Comparison of ENCODE assay signal across 26 cellular contexts in the genomic region with DNA sequence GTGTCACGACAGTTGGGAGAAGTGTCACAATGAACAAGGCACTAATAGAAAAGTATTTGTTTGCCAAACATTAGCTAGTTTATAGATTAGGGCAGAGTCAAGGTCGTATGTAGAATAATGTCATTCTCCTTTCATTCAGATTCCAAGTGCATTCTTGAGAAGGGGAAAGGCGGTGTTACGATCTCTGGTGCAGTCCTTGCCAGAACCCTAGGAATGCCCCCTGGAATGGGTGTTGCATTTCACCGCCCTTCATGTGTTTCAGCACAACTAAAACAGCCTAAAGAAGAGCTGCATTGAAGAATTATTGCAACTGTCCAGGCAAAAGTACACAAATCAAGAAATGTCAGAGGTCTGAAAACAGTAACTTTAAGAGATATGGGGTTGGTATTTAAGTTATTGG.
"Had no signal": no experiment of that assay in that cellular context is flagged by ENCODE, and none has a peak within 500 bp of the region (broad histone marks: within the 10 kb centered on the region; RNA-seq: fewer than 3 reads in every experiment).

No MANE protein-coding gene starts in this region.

- ATAC-seq: effector memory CD8-positive, alpha-beta T cell; left colon; left ventricle myocardium superior; lower lobe of right lung; mucosa of descending colon; natural killer cell treated with Interleukin-12 subunit alpha and Interleukin-12 subunit beta and Interleukin-15 and Interleukin-18, amount 100 ng/mL, for 72 hours; sciatic nerve; stimulated activated naive CD8-positive, alpha-beta T cell treated with anti-CD3 and anti-CD28 coated beads, Interleukin-15, amount 100 ng/mL, for 72 hours; upper lobe of right lung had no signal

- DNase-seq: cortex of kidney; effector memory CD8-positive, alpha-beta T cell; kidney glomerular epithelial cell; left colon; left ventricle myocardium superior; lower lobe of right lung; mucosa of descending colon; naive B cell; nucleus accumbens; stimulated activated CD4-positive, alpha-beta T cell treated with anti-CD3 and anti-CD28 coated beads, Interleukin-12 subunit alpha, Interleukin-12 subunit beta, amount 100 ng/mL, for 4 hours; stimulated activated CD4-positive, alpha-beta T cell treated with anti-CD3 and anti-CD28 coated beads, Interleukin-1b, Interleukin-23, amount 100 ng/mL, for 48 hours; stimulated activated CD4-positive, alpha-beta T cell treated with anti-CD3 and anti-CD28 coated beads, Interleukin-4, amount 100 ng/mL, for 1 hour; stimulated activated CD8-positive, alpha-beta memory T cell treated with anti-CD3 and anti-CD28 coated beads, Interleukin-4, amount 100 ng/mL, for 48 hours; stimulated activated naive CD4-positive, alpha-beta T cell; stimulated activated naive CD8-positive, alpha-beta T cell treated with anti-CD3 and anti-CD28 coated beads, Interleukin-15, amount 100 ng/mL, for 72 hours; transverse colon; upper lobe of right lung; uterus had no signal

- H3K4me1 ChIP-seq: lower lobe of right lung, prostate gland, transverse colon, uterus had no signal

- H3K36me3 ChIP-seq: lower lobe of right lung, prostate gland, right atrium auricular region, suprapubic skin, transverse colon, upper lobe of right lung, uterus had no signal

- H3K27ac ChIP-seq: lower lobe of right lung, prostate gland, right atrium auricular region, suprapubic skin, transverse colon, upper lobe of right lung, uterus had no signal

- H3K4me3 ChIP-seq: lower lobe of right lung, mucosa of descending colon, prostate gland, right atrium auricular region, smooth muscle cell, suprapubic skin, transverse colon, upper lobe of right lung, uterus had no signal

- H3K9me3 Mint-ChIP-seq: mesothelial cell of epicardium had no signal

- H3K4me3 Mint-ChIP-seq: effector memory CD8-positive, alpha-beta T cell; memory B cell; mesothelial cell of epicardium; naive B cell; natural killer cell treated with Interleukin-12 subunit alpha and Interleukin-12 subunit beta and Interleukin-15 and Interleukin-18, amount 100 ng/mL, for 72 hours; stimulated activated naive CD8-positive, alpha-beta T cell treated with anti-CD3 and anti-CD28 coated beads, Interleukin-15, amount 100 ng/mL, for 72 hours had no signal

- H3K9me3 ChIP-seq: lower lobe of right lung, mucosa of descending colon, prostate gland, right atrium auricular region, suprapubic skin, transverse colon, upper lobe of right lung, uterus had no signal

- H3K27ac Mint-ChIP-seq: effector memory CD8-positive, alpha-beta T cell; memory B cell; mesothelial cell of epicardium; naive B cell; natural killer cell treated with Interleukin-12 subunit alpha and Interleukin-12 subunit beta and Interleukin-15 and Interleukin-18, amount 100 ng/mL, for 72 hours; stimulated activated naive CD8-positive, alpha-beta T cell treated with anti-CD3 and anti-CD28 coated beads, Interleukin-15, amount 100 ng/mL, for 72 hours had no signal

- H3K36me3 Mint-ChIP-seq: mesothelial cell of epicardium, naive B cell had no signal
